In genomic region chr2:46954951-46955571, GRCh38 we compare ENCODE assay signal across 8 cellular contexts. TPM values are rescaled to one million over a fixed set of nuclear protein-coding genes. Genes with fewer than 3 reads are reported as not detected.
A peak's percentile ranks its signal among the peaks of the same experiment; 100 is the strongest.
DNase-seq lines count a peak whose midpoint lies in the region; ATAC-seq and TF ChIP-seq lines count a peak whose summit lies in the region.

No MANE protein-coding gene starts in this region.

- peaks cover 57% of the 10 kb centered on the region for H3K36me3 Mint-ChIP-seq in activated CD4-positive, alpha-beta memory T cell treated with anti-CD3 and anti-CD28 coated beads for 36 hours

- CTCF ChIA-PET in activated CD4-positive, alpha-beta memory T cell treated with anti-CD3 and anti-CD28 coated beads for 36 hours (lab: Charles Lee) = no interaction called here

- H3K27me3 Mint-ChIP-seq in activated CD4-positive, alpha-beta memory T cell treated with anti-CD3 and anti-CD28 coated beads for 36 hours = no peaks in the 10 kb centered on the region

- no peak overlapping the region for H3K4me3 Mint-ChIP-seq in activated CD4-positive, alpha-beta memory T cell treated with anti-CD3 and anti-CD28 coated beads for 36 hours

- H3K9me3 Mint-ChIP-seq in activated CD4-positive, alpha-beta memory T cell treated with anti-CD3 and anti-CD28 coated beads for 36 hours = no peaks in the 10 kb centered on the region

- POLR2A ChIA-PET in activated CD4-positive, alpha-beta memory T cell treated with anti-CD3 and anti-CD28 coated beads for 36 hours (lab: Charles Lee) = interaction anchor here (1.0 kb wide), 1 partner anchor 11 kb away, joined by 3 read pairs; no protein-coding TSS in a partner anchor

- peaks cover 0 to 68% of the 10 kb centered on the region in 2 donors for H3K36me3 ChIP-seq in psoas muscle (ENCODE audit: insufficient read depth in 1 of 2, low read depth in 1 of 2)

- H3K27ac ChIP-seq in psoas muscle = peak overlapping the region; percentile 64

- H3K4me1 Mint-ChIP-seq in activated CD4-positive, alpha-beta memory T cell treated with anti-CD3 and anti-CD28 coated beads for 36 hours (ENCODE audit: low read depth) = peaks cover 12% of the 10 kb centered on the region

- peak; percentile 91 to 97 (median 95) for ATAC-seq in psoas muscle
- no peak for ATAC-seq in GM18519 (IDR thresholded peaks at IDR 0.05; ENCODE audit: low FRiP score, unreplicated experiment)

- peaks cover 24% of the 10 kb centered on the region for H3K4me1 ChIP-seq in psoas muscle

- H3K4me3 ChIP-seq in fibroblast of villous mesenchyme (ENCODE audit: low read depth, low read length) = no peak overlapping the region
- no peak overlapping the region for H3K4me3 ChIP-seq in psoas muscle

- H3K9me3 ChIP-seq in psoas muscle = no peaks in the 10 kb centered on the region

- DNase-seq in Caki2 (ENCODE audit: low read depth) (peak; percentile 100), SW 1271 (lab: John Stamatoyannopoulos, UW) (peak; percentile 51 to 68), fibroblast of villous mesenchyme (ENCODE audit: low read depth) (peak; percentile 87), psoas muscle (peak; percentile 85 to 88), SIG-M5 (lab: John Stamatoyannopoulos, UW) (no peak)
- DNase-seq in activated CD4-positive, alpha-beta memory T cell treated with anti-CD3 and anti-CD28 coated beads for 36 hours = no peak
- DNase-seq in activated CD4-positive, alpha-beta T cell treated with anti-CD3 and anti-CD28 coated beads for 48 hours = no peak

- TF ChIP-seq CTCF in fibroblast of villous mesenchyme (IDR thresholded peaks at IDR 0.05; ENCODE audit: insufficient read depth, low read depth, low read length) (no peak), psoas muscle (IDR thresholded peaks at IDR 0.05) (no peak)

- H3K27me3 ChIP-seq in psoas muscle (ENCODE audit: insufficient read depth in 3 of 3, low read length in 2 of 3) = no peaks in the 10 kb centered on the region

- in situ Hi-C loops in Caki2 (cut with HindIII; ENCODE audit: low pct_unique_long_range_greater_than_20kb, low sequenced_read_pairs) = no loop called here

- 17 to 30% (median 23%) methylated on average over 9 of the region's 9 CpGs for WGBS in psoas muscle, 3 donors

- intact Hi-C loops in psoas muscle (cut with DNase I) = no loop called here
- intact Hi-C loops in activated CD4-positive, alpha-beta memory T cell treated with anti-CD3 and anti-CD28 coated beads for 36 hours (cut with micrococcal nuclease) = no loop called here

- H3K27ac Mint-ChIP-seq in activated CD4-positive, alpha-beta memory T cell treated with anti-CD3 and anti-CD28 coated beads for 36 hours = no peak overlapping the region

RNA-seq across cellular contexts. Expression of gene TTC7A, which starts 14.0 kb away (rescaled TPM):
- 20.3 and 22.3 TPM in 2 replicates for total RNA-seq in Caki2 (2014; rRNA removed; shearing (Covaris generic); ENCODE audit: low replicate concordance)
- total RNA-seq in fibroblast of villous mesenchyme (31.6 and 35.0 TPM in 2 replicates), psoas muscle (1 to 10 TPM; 3.6 to 5.9 (median 4.0) TPM)
- polyA plus RNA-seq in psoas muscle = 1 to 10 TPM; 1.7 to 2.7 (median 2.2) TPM
- 10 to 100 TPM; 60.7 to 62.7 TPM for total RNA-seq in activated CD4-positive, alpha-beta memory T cell treated with anti-CD3 and anti-CD28 coated beads for 36 hours

RNA-seq across cellular contexts. Expression of gene MCFD2, which starts 39.5 kb away (rescaled TPM):
- total RNA-seq in Caki2 (2014; rRNA removed; shearing (Covaris generic); ENCODE audit: low replicate concordance) = 135 and 173 TPM in 2 replicates
- total RNA-seq in fibroblast of villous mesenchyme (107 and 196 TPM in 2 replicates), psoas muscle (100 to 1,000 TPM in 2 of 4 donors, 10 to 100 TPM in 2; 65.2 to 121 (median 96.9) TPM)
- 10 to 100 TPM; 52.2 to 99.2 (median 69.8) TPM for polyA plus RNA-seq in psoas muscle
- total RNA-seq in activated CD4-positive, alpha-beta memory T cell treated with anti-CD3 and anti-CD28 coated beads for 36 hours = 10 to 100 TPM; 31.4 to 36.5 TPM

Comparison
In these comparisons a context has a peak if more than half of its experiments do, and no peak if none do; other contexts are left out.
1. DNase-seq: peak in Caki2 (single experiment), SW 1271 (2 of 2), fibroblast of villous mesenchyme (single experiment) and psoas muscle (2 of 2); none in SIG-M5 (single experiment), activated CD4-positive, alpha-beta memory T cell treated with anti-CD3 and anti-CD28 coated beads for 36 hours (single experiment) and activated CD4-positive, alpha-beta T cell treated with anti-CD3 and anti-CD28 coated beads for 48 hours (single experiment).